25 cellular contexts compared by ENCODE assay signal in genomic region chr22:23122992-23123803, GRCh38. TPM values are rescaled to one million over a fixed set of nuclear protein-coding genes. Genes with fewer than 3 reads are reported as not detected.
"Had no signal": no experiment of that assay in that cellular context is flagged by ENCODE, and none has a peak within 500 bp of the region (broad histone marks: within the 10 kb centered on the region; RNA-seq: fewer than 3 reads in every experiment).

No MANE protein-coding gene starts in this region.

- H3K9me3 ChIP-seq: colonic mucosa, gastroesophageal sphincter, heart left ventricle, lower lobe of right lung, thyroid gland had no signal

- H3K27ac ChIP-seq: brain microvascular endothelial cell, colonic mucosa, gastroesophageal sphincter, heart left ventricle, lower lobe of right lung, thyroid gland had no signal

- H3K4me3 Mint-ChIP-seq: activated B cell treated with CpG ODN at 0.5 μM for 24 hours; activated CD4-positive, alpha-beta T cell treated with anti-CD3 and anti-CD28 coated beads for 36 hours; activated naive CD4-positive, alpha-beta T cell treated with anti-CD3 and anti-CD28 coated beads, Interleukin-2, amount 10 ng/mL, durations not matched to agents 7 days and 5 days; activated T-cell treated with anti-CD3 and anti-CD28 coated beads, Interleukin-2, amount 50 U/mL, for 72 hours; central memory CD8-positive, alpha-beta T cell; endodermal cell; neural crest cell; T-helper 17 cell had no signal

- H3K9me3 Mint-ChIP-seq: activated B cell treated with CpG ODN at 0.5 μM for 24 hours; activated T-cell treated with anti-CD3 and anti-CD28 coated beads, Interleukin-2, amount 50 U/mL, for 72 hours; central memory CD8-positive, alpha-beta T cell; endodermal cell; neural crest cell had no signal

- H3K36me3 ChIP-seq: brain microvascular endothelial cell, colonic mucosa, heart left ventricle, lower lobe of right lung, thyroid gland had no signal

- H3K4me3 ChIP-seq: colonic mucosa, gastroesophageal sphincter, heart left ventricle, lower lobe of right lung, thyroid gland had no signal

- H3K4me1 ChIP-seq: colonic mucosa, lower lobe of right lung had no signal

- DNase-seq: activated B cell treated with CpG ODN at 0.5 μM for 24 hours; activated CD4-positive, alpha-beta T cell treated with anti-CD3 and anti-CD28 coated beads for 36 hours; activated CD4-positive, alpha-beta T cell treated with anti-CD3 and anti-CD28 coated beads, Interleukin-2, amount 50 U/mL, for 4 hours; activated effector memory CD4-positive, alpha-beta T cell treated with anti-CD3 and anti-CD28 coated beads, Interleukin-2, amount 50 U/mL, for 16 hours; activated naive CD4-positive, alpha-beta T cell treated with anti-CD3 and anti-CD28 coated beads, Interleukin-2, amount 10 ng/mL, durations not matched to agents 7 days and 5 days; activated T-cell treated with anti-CD3 and anti-CD28 coated beads, Interleukin-2, amount 50 U/mL, for 72 hours; aorta; brain microvascular endothelial cell; colonic mucosa; endodermal cell; left colon; lower lobe of right lung; mesendoderm; naive B cell; retina; stimulated activated CD4-positive, alpha-beta T cell treated with anti-CD3 and anti-CD28 coated beads, Interleukin-2, amount 100 ng/mL, for 48 hours; stimulated activated CD8-positive, alpha-beta memory T cell treated with anti-CD3 and anti-CD28 coated beads, Interleukin-4, amount 100 ng/mL, for 48 hours; stimulated activated naive CD4-positive, alpha-beta T cell; SW 1271; T-helper 17 cell; thyroid gland had no signal

- H3K27me3 ChIP-seq: colonic mucosa, gastroesophageal sphincter, heart left ventricle, thyroid gland had no signal

- H3K27me3 Mint-ChIP-seq: activated B cell treated with CpG ODN at 0.5 μM for 24 hours; activated CD4-positive, alpha-beta T cell treated with anti-CD3 and anti-CD28 coated beads for 36 hours; naive B cell had no signal

- ATAC-seq: activated CD4-positive, alpha-beta T cell treated with anti-CD3 and anti-CD28 coated beads for 36 hours; activated T-cell treated with anti-CD3 and anti-CD28 coated beads, Interleukin-2, amount 50 U/mL, for 72 hours; gastroesophageal sphincter; heart left ventricle; left colon; lower lobe of right lung; T-helper 17 cell had no signal

- H3K27ac Mint-ChIP-seq: activated B cell treated with CpG ODN at 0.5 μM for 24 hours; activated CD4-positive, alpha-beta T cell treated with anti-CD3 and anti-CD28 coated beads for 36 hours; activated naive CD4-positive, alpha-beta T cell treated with anti-CD3 and anti-CD28 coated beads, Interleukin-2, amount 10 ng/mL, durations not matched to agents 7 days and 5 days; activated T-cell treated with anti-CD3 and anti-CD28 coated beads, Interleukin-2, amount 50 U/mL, for 72 hours; endodermal cell had no signal

RNA-seq across cellular contexts. Expression of gene RSPH14, which starts 18.6 kb away (rescaled TPM):
- total RNA-seq: activated B cell treated with CpG ODN at 0.5 μM for 24 hours, heart left ventricle had no signal
- polyA plus RNA-seq: aorta, heart left ventricle had no signal
